ENCODE assay signal across 1 cellular context in genomic region chr19:10580979-10581631, GRCh38.
A peak's percentile ranks its signal among the peaks of the same experiment; 100 is the strongest.
TF ChIP-seq lines count a peak whose summit lies in the region.

No MANE protein-coding gene starts in this region.

TF ChIP-seq in K562, 482 proteins besides CTCF, POLR2A, EP300 and RAD21 (continued from another document and continues in another):
- TF ChIP-seq CLOCK (CRISPR knock-in tag; IDR thresholded peaks at IDR 0.05; ENCODE audit: borderline replicate concordance) = no peak
- TF ChIP-seq ZNF785 (CRISPR knock-in tag; IDR thresholded peaks at IDR 0.05) = no peak
- TF ChIP-seq SMC3 (conservative IDR thresholded peaks at IDR 0.05; ENCODE audit: insufficient read depth, low read depth, low read length) = peak; percentile 100
- TF ChIP-seq RBM39 (optimal IDR thresholded peaks at IDR 0.05; ENCODE audit: low read depth, low read length) = no peak
- no peak for TF ChIP-seq ZFP91 (CRISPR knock-in tag; IDR thresholded peaks at IDR 0.05)
- no peak for TF ChIP-seq HBP1 (CRISPR knock-in tag; IDR thresholded peaks at IDR 0.05)
- no peak for TF ChIP-seq ZBTB8A (IDR thresholded peaks at IDR 0.05; ENCODE audit: partially characterized antibody)
- no peak for TF ChIP-seq SMARCE1 (IDR thresholded peaks at IDR 0.05)
- no peak for TF ChIP-seq CTCFL (IDR thresholded peaks at IDR 0.05; ENCODE audit: borderline replicate concordance, insufficient read depth, low read depth, low read length, poor library complexity, severe bottlenecking)
- TF ChIP-seq ARID2 (IDR thresholded peaks at IDR 0.05) = peak; percentile 97
- no peak for TF ChIP-seq ZNF184 (CRISPR knock-in tag; IDR thresholded peaks at IDR 0.05)
- no peak for TF ChIP-seq ZBTB9 (CRISPR knock-in tag; IDR thresholded peaks at IDR 0.05)
- no peak for TF ChIP-seq ELK3 (CRISPR knock-in tag; IDR thresholded peaks at IDR 0.05)
- TF ChIP-seq SOX6 (IDR thresholded peaks at IDR 0.05) = no peak
- TF ChIP-seq MYC (IDR thresholded peaks at IDR 0.05; ENCODE audit: low read depth, low read length) = peak; percentile 87
- TF ChIP-seq MYC (CRISPR knock-in tag; IDR thresholded peaks at IDR 0.05; ENCODE audit: borderline replicate concordance, low read depth) = 0 out of 2 replicates have a peak, but pooled peaks have one; percentile 13
- TF ChIP-seq ZEB2 (IDR thresholded peaks at IDR 0.05) = no peak
- TF ChIP-seq PRDM10 (IDR thresholded peaks at IDR 0.05; ENCODE audit: partially characterized antibody) = no peak
- no peak for TF ChIP-seq PYGO2 (tag; IDR thresholded peaks at IDR 0.05)
- TF ChIP-seq ZNF512 (tag; IDR thresholded peaks at IDR 0.05) = no peak
- no peak for TF ChIP-seq EHMT2 (IDR thresholded peaks at IDR 0.05)
- no peak for TF ChIP-seq FIP1L1 (IDR thresholded peaks at IDR 0.05; ENCODE audit: low read depth, low read length, poor library complexity, severe bottlenecking)
- no peak for TF ChIP-seq TAF9B (IDR thresholded peaks at IDR 0.05; ENCODE audit: partially characterized antibody)
- TF ChIP-seq TSC22D4 (tag; IDR thresholded peaks at IDR 0.05) = no peak
- TF ChIP-seq ADNP (tag; IDR thresholded peaks at IDR 0.05) = no peak
